In the genomic region with DNA sequence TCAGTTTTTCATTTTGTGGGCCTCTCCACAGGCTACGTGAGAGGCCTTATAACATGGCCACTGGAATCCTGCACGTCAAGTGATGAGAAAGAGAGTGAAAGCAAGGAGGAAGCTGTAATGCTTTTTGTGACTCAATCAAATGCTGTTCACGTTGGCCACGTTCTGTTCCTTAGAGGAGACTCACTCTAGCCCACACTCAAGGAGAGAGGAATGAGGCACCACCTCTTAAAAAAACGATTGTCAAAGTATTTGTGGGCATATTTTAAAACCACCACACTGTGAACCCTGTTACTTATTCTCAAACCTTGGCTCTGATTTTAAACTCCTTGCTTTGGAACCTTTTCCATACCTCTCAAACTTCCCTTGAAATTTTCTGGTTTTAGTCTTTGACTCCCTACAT, we compare ENCODE assay signal across 26 cellular contexts.
"Had no signal": no experiment of that assay in that cellular context is flagged by ENCODE, and none has a peak within 500 bp of the region (broad histone marks: within the 10 kb centered on the region; RNA-seq: fewer than 3 reads in every experiment).

No MANE protein-coding gene starts in this region.

- H3K4me3 Mint-ChIP-seq: immature natural killer cell, mesothelial cell of epicardium, naive B cell had no signal

- H3K27ac ChIP-seq: coronary artery, dorsolateral prefrontal cortex, esophagus muscularis mucosa, foreskin keratinocyte, gastroesophageal sphincter, heart left ventricle, hepatocyte, left lung, lower lobe of right lung had no signal

- ATAC-seq: foreskin keratinocyte, gastroesophageal sphincter, heart left ventricle, left cardiac atrium, left lung, left ventricle myocardium superior, lower lobe of right lung, mucosa of descending colon had no signal

- H3K36me3 Mint-ChIP-seq: immature natural killer cell, mesothelial cell of epicardium, naive B cell had no signal

- H3K79me2 ChIP-seq: hepatocyte had no signal

- H3K27ac Mint-ChIP-seq: immature natural killer cell, mesothelial cell of epicardium, naive B cell had no signal

- H3K4me1 Mint-ChIP-seq: immature natural killer cell, mesothelial cell of epicardium, naive B cell had no signal

- H3K4me2 ChIP-seq: hepatocyte had no signal

- H3K36me3 ChIP-seq: esophagus muscularis mucosa, gastroesophageal sphincter, heart left ventricle, left lung, lower lobe of right lung had no signal

- H3K27me3 Mint-ChIP-seq: naive B cell had no signal

- H3K4me3 ChIP-seq: coronary artery, dorsolateral prefrontal cortex, esophagus muscularis mucosa, gastroesophageal sphincter, heart left ventricle, hepatocyte, left lung, lower lobe of right lung, mucosa of descending colon had no signal

- H3K9me3 ChIP-seq: esophagus muscularis mucosa, gastroesophageal sphincter, left lung, lower lobe of right lung had no signal

- H2AFZ ChIP-seq: hepatocyte had no signal

- H3K4me1 ChIP-seq: esophagus muscularis mucosa, foreskin keratinocyte, gastroesophageal sphincter, heart left ventricle, left lung, lower lobe of right lung had no signal

- H3K27me3 ChIP-seq: dorsolateral prefrontal cortex, esophagus muscularis mucosa, foreskin keratinocyte, gastroesophageal sphincter, heart left ventricle, hepatocyte, left lung had no signal

- FAIRE-seq: colon, endothelial cell of umbilical vein, frontal cortex, kidney had no signal

- DNase-seq: dermis blood vessel endothelial cell; dorsolateral prefrontal cortex; effector CD4-positive, alpha-beta T cell; effector memory CD4-positive, alpha-beta T cell; foreskin keratinocyte; heart left ventricle; hypothalamus; immature natural killer cell; islet precursor cell; kidney; kidney glomerular epithelial cell; left cardiac atrium; left lung; left ventricle myocardium superior; lower lobe of right lung; mesenchymal stem cell; mucosa of descending colon; naive B cell had no signal
